ENCODE assay signal across 18 cellular contexts in genomic region chr12:130764073-130764472, GRCh38. TPM values are rescaled to one million over a fixed set of nuclear protein-coding genes. Genes with fewer than 3 reads are reported as not detected.
DNase-seq lines count a peak whose midpoint lies in the region; ATAC-seq and TF ChIP-seq lines count a peak whose summit lies in the region.
"Had no signal": no experiment of that assay in that cellular context is flagged by ENCODE, and none has a peak within 500 bp of the region (broad histone marks: within the 10 kb centered on the region; RNA-seq: fewer than 3 reads in every experiment).

No MANE protein-coding gene starts in this region.

- no peak overlapping the region for H2BK15ac ChIP-seq in mesendoderm (replicated peaks; ENCODE audit: low read depth)

- H2AK5ac ChIP-seq in mesendoderm (ENCODE audit: low read length): no peak overlapping the region

- WGBS in mesendoderm (ENCODE audit: extremely low coverage, insufficient coverage, low lambda C conversion rate): no CpG with 5 or more reads among the region's 4 CpGs

- no peaks in the 10 kb centered on the region for H3K9me3 Mint-ChIP-seq in activated naive CD4-positive, alpha-beta T cell treated with anti-CD3 and anti-CD28 coated beads, Interleukin-2, amount 50 U/mL, for 72 hours
- H3K9me3 Mint-ChIP-seq in immature natural killer cell: no peaks in the 10 kb centered on the region
- H3K9me3 Mint-ChIP-seq: central memory CD8-positive, alpha-beta T cell had no signal

- H3K27ac ChIP-seq in mesendoderm (ENCODE audit: low read depth, low read length): no peak overlapping the region
- H3K27ac ChIP-seq: esophagus squamous epithelium, HL-60 had no signal

- H3K4me3 ChIP-seq in astrocyte of the spinal cord (ENCODE audit: low read depth, low read length) (no peak overlapping the region), mesendoderm (ENCODE audit: low read length) (no peak overlapping the region)
- H3K4me3 ChIP-seq: esophagus squamous epithelium had no signal

- H2BK120ac ChIP-seq in mesendoderm (ENCODE audit: low read depth, low read length): no peak overlapping the region

- no peak for DNase-seq in activated naive CD4-positive, alpha-beta T cell treated with anti-CD3 and anti-CD28 coated beads, Interleukin-2, amount 50 U/mL, for 72 hours (ENCODE audit: low spot score in 2 of 2)
- no peak for DNase-seq in activated naive CD4-positive, alpha-beta T cell treated with anti-CD3 and anti-CD28 coated beads, Interleukin-2, amount 50 U/mL, for 16 hours
- peak; percentile 4 for DNase-seq in M059J (ENCODE audit: low read depth)
- DNase-seq in astrocyte of the spinal cord (ENCODE audit: low read depth, low spot score): peak; percentile 21
- peak; percentile 68 for DNase-seq in mesendoderm
- no peak for DNase-seq in immature natural killer cell
- DNase-seq: C1 segment of cervical spinal cord, esophagus squamous epithelium, kidney, NCI-H1105 treated with DMSO at 0.1 percent for 48 hours, NCI-H526 treated with DMSO at 0.1 percent for 48 hours, right cardiac atrium, SIG-M5 had no signal

- H3K79me2 ChIP-seq in mesendoderm (ENCODE audit: control insufficient read depth, insufficient read depth, low read length): no peaks in the 10 kb centered on the region

- H3K36me3 ChIP-seq in mesendoderm (ENCODE audit: control insufficient read depth, insufficient read depth, low read length): no peaks in the 10 kb centered on the region
- H3K36me3 ChIP-seq: esophagus squamous epithelium had no signal

- no peak overlapping the region for H4K8ac ChIP-seq in mesendoderm (ENCODE audit: low read depth, low read length)

- H3K4me1 Mint-ChIP-seq in immature natural killer cell: peaks cover 0 to 19% of the 10 kb centered on the region in 2 donors
- H3K4me1 Mint-ChIP-seq: central memory CD8-positive, alpha-beta T cell had no signal

- no peaks in the 10 kb centered on the region for H3K4me1 ChIP-seq in mesendoderm (ENCODE audit: control insufficient read depth, low read depth, low read length)

- H3K27me3 Mint-ChIP-seq in immature natural killer cell (ENCODE audit: low read depth in 3 of 3): peaks cover 1 to 5% (median 4%) of the 10 kb centered on the region in 3 donors
- H3K27me3 Mint-ChIP-seq: central memory CD8-positive, alpha-beta T cell had no signal

- H4K5ac ChIP-seq in mesendoderm (ENCODE audit: low read length): no peak overlapping the region

- no peaks in the 10 kb centered on the region for H3K79me1 ChIP-seq in mesendoderm (ENCODE audit: low read length)

- H3K9ac ChIP-seq in mesendoderm (ENCODE audit: low read length): no peak overlapping the region

- in situ Hi-C loops in astrocyte of the spinal cord (cut with HindIII; ENCODE audit: low sequenced_read_pairs): no loop called here

- ATAC-seq in activated naive CD4-positive, alpha-beta T cell treated with anti-CD3 and anti-CD28 coated beads, Interleukin-2, amount 50 U/mL, for 72 hours: peak; percentile 13 to 18
- no peak for ATAC-seq in HG03521 (IDR thresholded peaks at IDR 0.05; ENCODE audit: unreplicated experiment)
- ATAC-seq in GM19328 (IDR thresholded peaks at IDR 0.05; ENCODE audit: unreplicated experiment): no peak
- ATAC-seq: naive thymus-derived CD4-positive, alpha-beta T cell; right cardiac atrium had no signal

- no peak overlapping the region for H3K4me3 Mint-ChIP-seq in immature natural killer cell
- H3K4me3 Mint-ChIP-seq: central memory CD8-positive, alpha-beta T cell; naive thymus-derived CD4-positive, alpha-beta T cell had no signal

- no peak overlapping the region for H3K23ac ChIP-seq in mesendoderm (ENCODE audit: low read length)

- no peak overlapping the region for H3K27ac Mint-ChIP-seq in activated naive CD4-positive, alpha-beta T cell treated with anti-CD3 and anti-CD28 coated beads, Interleukin-2, amount 50 U/mL, for 72 hours
- H3K27ac Mint-ChIP-seq in immature natural killer cell: no peak overlapping the region
- H3K27ac Mint-ChIP-seq: naive thymus-derived CD4-positive, alpha-beta T cell had no signal

- H3K36me3 Mint-ChIP-seq in activated naive CD4-positive, alpha-beta T cell treated with anti-CD3 and anti-CD28 coated beads, Interleukin-2, amount 50 U/mL, for 72 hours: no peaks in the 10 kb centered on the region
- H3K36me3 Mint-ChIP-seq in immature natural killer cell: no peaks in the 10 kb centered on the region
- H3K36me3 Mint-ChIP-seq: naive thymus-derived CD4-positive, alpha-beta T cell had no signal

- no peak overlapping the region for H2BK5ac ChIP-seq in mesendoderm (ENCODE audit: low read length)

- H3K4ac ChIP-seq in mesendoderm (ENCODE audit: low read depth, low read length): no peak overlapping the region

- no peaks in the 10 kb centered on the region for H3K27me3 ChIP-seq in mesendoderm (ENCODE audit: insufficient read depth, low read length, poor library complexity)

- no peak overlapping the region for H3K4me2 ChIP-seq in mesendoderm (ENCODE audit: low read length)

- no peak overlapping the region for H3K56ac ChIP-seq in mesendoderm (ENCODE audit: low read length)

- no peak for TF ChIP-seq CTCF in astrocyte of the spinal cord (IDR thresholded peaks at IDR 0.05; ENCODE audit: low read depth, low read length)

- no peak overlapping the region for H3K18ac ChIP-seq in mesendoderm (ENCODE audit: low read length)

RNA-seq across cellular contexts. Expression of gene RIMBP2, which starts 48.0 kb away (rescaled TPM):
- total RNA-seq in activated naive CD4-positive, alpha-beta T cell treated with anti-CD3 and anti-CD28 coated beads, Interleukin-2, amount 50 U/mL, for 72 hours: not detected
- 0.47 and 0.81 TPM in 2 replicates for total RNA-seq in M059J (2014; rRNA removed; shearing (Covaris generic))
- polyA plus RNA-seq in mesendoderm (2013, experiment 1 of 2): 1.5 TPM
- polyA plus RNA-seq in mesendoderm (2013, experiment 2 of 2): 1.4 TPM
- not detected for polyA plus RNA-seq in immature natural killer cell
- polyA plus RNA-seq: naive thymus-derived CD4-positive, alpha-beta T cell had no signal

Comparison
In these comparisons a context has a peak if more than half of its experiments do, and no peak if none do; other contexts are left out.
1. ATAC-seq: peak in activated naive CD4-positive, alpha-beta T cell treated with anti-CD3 and anti-CD28 coated beads, Interleukin-2, amount 50 U/mL, for 72 hours (2 of 2); none in HG03521 (single experiment) and GM19328 (single experiment).
2. DNase-seq: peak in M059J (single experiment), astrocyte of the spinal cord (single experiment) and mesendoderm (single experiment); none in activated naive CD4-positive, alpha-beta T cell treated with anti-CD3 and anti-CD28 coated beads, Interleukin-2, amount 50 U/mL, for 72 hours (0 of 2), activated naive CD4-positive, alpha-beta T cell treated with anti-CD3 and anti-CD28 coated beads, Interleukin-2, amount 50 U/mL, for 16 hours (single experiment) and immature natural killer cell (0 of 3).